ENCODE assay signal across 6 cellular contexts in the genomic region with DNA sequence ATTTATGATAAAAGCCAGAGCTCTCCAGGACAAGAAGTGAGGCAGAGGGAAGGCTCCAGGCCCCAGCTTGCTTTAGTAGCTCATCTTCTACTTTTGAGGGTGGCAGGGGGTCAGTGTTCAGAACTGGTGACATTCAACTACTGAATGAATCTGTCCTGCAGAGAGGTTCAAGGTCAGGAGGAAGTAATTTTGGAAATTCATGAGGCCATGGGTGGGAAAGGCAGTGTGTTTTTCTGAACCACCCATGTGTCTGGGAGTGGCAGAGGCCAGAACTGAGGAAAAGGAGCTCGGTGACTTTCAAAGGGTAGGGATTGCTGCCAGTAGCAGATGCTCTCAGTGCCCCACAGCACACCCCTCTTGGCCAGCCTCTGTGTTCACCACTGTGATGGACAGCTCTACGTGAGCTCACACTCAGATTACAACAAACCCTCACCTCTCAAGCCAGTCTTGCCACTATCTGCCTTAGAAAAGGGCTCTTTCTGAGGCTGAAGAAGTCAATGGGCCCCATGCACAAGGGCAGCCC.
"Had no signal": no experiment of that assay in that cellular context is flagged by ENCODE, and none has a peak within 500 bp of the region (broad histone marks: within the 10 kb centered on the region; RNA-seq: fewer than 3 reads in every experiment).

No MANE protein-coding gene starts in this region.

- H3K4me1 Mint-ChIP-seq: GM23338, H9 had no signal

- ATAC-seq: GM23338, K562 had no signal

- DNase-seq: H9, HCEC 1CT, IMR-90, KG1 had no signal

- H3K27ac Mint-ChIP-seq: GM23338, H9 had no signal

- H3K4me3 Mint-ChIP-seq: GM23338, H9 had no signal

- H3K4me3 ChIP-seq: GM23338, K562 had no signal

- H3K9me3 Mint-ChIP-seq: GM23338 had no signal
